Comparison of ENCODE assay signal across 24 cellular contexts in the genomic region with DNA sequence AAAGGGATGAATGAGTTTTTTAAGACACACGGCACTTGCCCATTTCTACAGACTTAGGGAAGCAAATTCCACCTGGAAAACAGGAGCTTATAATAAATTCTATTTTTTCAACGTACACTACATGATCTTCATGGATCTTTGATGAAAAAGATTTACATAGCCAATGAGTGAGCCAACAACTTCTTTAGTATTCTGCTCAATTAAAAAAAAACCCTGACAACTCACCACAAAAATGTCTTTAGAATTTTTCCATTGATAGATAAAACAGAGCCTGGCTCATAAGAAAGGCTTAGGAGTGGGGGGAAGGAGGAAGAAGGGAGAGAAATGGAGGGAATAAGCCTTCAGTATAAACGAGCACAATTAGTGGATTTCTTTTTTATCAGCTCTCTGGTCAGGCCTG.
DNase-seq lines count a peak whose midpoint lies in the region; ATAC-seq and TF ChIP-seq lines count a peak whose summit lies in the region.
"Had no signal": no experiment of that assay in that cellular context is flagged by ENCODE, and none has a peak within 500 bp of the region (broad histone marks: within the 10 kb centered on the region; RNA-seq: fewer than 3 reads in every experiment).

No MANE protein-coding gene starts in this region.

- H3K36me3 ChIP-seq in SJSA1, result peaks cover 24% of the 10 kb centered on the region
- H3K36me3 ChIP-seq in smooth muscle cell (ENCODE audit: low read depth), result no peaks in the 10 kb centered on the region
- H3K36me3 ChIP-seq: prostate gland had no signal

- H3K27me3 ChIP-seq in SJSA1 (replicated peaks) (no peaks in the 10 kb centered on the region), smooth muscle cell (ENCODE audit: low read depth) (no peaks in the 10 kb centered on the region)

- H4K20me1 ChIP-seq in smooth muscle cell (ENCODE audit: low read depth), result no peaks in the 10 kb centered on the region

- TF ChIP-seq CTCF in smooth muscle cell (IDR thresholded peaks at IDR 0.05; ENCODE audit: borderline replicate concordance, insufficient read depth, poor library complexity, severe bottlenecking) (no peak), progenitor cell of endocrine pancreas (IDR thresholded peaks at IDR 0.05; ENCODE audit: unreplicated experiment) (no peak)

- no peaks in the 10 kb centered on the region for H3K9me3 ChIP-seq in SJSA1 (replicated peaks)
- H3K9me3 ChIP-seq in smooth muscle cell (replicated peaks; ENCODE audit: low read depth), result no peaks in the 10 kb centered on the region
- H3K9me3 ChIP-seq: prostate gland had no signal

- H3K4me3 ChIP-seq in SJSA1, result no peak overlapping the region
- H3K4me3 ChIP-seq in smooth muscle cell, result no peak overlapping the region
- H3K4me3 ChIP-seq: prostate gland had no signal

- peaks cover 2% of the 10 kb centered on the region for H3K27me3 Mint-ChIP-seq in progenitor cell of endocrine pancreas

- peaks cover 5% of the 10 kb centered on the region for H3K4me1 Mint-ChIP-seq in progenitor cell of endocrine pancreas (ENCODE audit: low read depth)

- H3K4me3 Mint-ChIP-seq in progenitor cell of endocrine pancreas (ENCODE audit: low read depth), result no peak overlapping the region
- H3K4me3 Mint-ChIP-seq: activated CD8-positive, alpha-beta T cell treated with anti-CD3 and anti-CD28 coated beads, Interleukin-2, amount 10 ng/mL, durations not matched to agents 7 days and 5 days; CD14-positive monocyte; T-helper 1 cell treated with Interleukin-12 subunit alpha and Interleukin-12 subunit beta and Interleukin-4 antibody, amounts not matched to agents 30 μg/mL and 1 μg/mL, for 36 hours had no signal

- H3K9ac ChIP-seq in smooth muscle cell (ENCODE audit: low read depth), result no peak overlapping the region
- H3K9ac ChIP-seq: KMS-11 had no signal

- H3F3A ChIP-seq in smooth muscle cell (ENCODE audit: low read depth), result peaks cover 10% of the 10 kb centered on the region

- no peaks in the 10 kb centered on the region for H3K36me3 Mint-ChIP-seq in progenitor cell of endocrine pancreas (ENCODE audit: insufficient read depth)

- peaks cover 52% of the 10 kb centered on the region for H3K4me1 ChIP-seq in SJSA1 (replicated peaks)
- H3K4me1 ChIP-seq in smooth muscle cell (ENCODE audit: low read depth), result peaks cover 18% of the 10 kb centered on the region
- H3K4me1 ChIP-seq: prostate gland had no signal

- H3K4me2 ChIP-seq in smooth muscle cell, result peak overlapping the region; percentile 72
- H3K4me2 ChIP-seq: KMS-11 had no signal

- DNase-seq in GM03348 (ENCODE audit: low spot score) (peak; percentile 41), SJSA1 (ENCODE audit: low read depth in 1 of 2, low spot score in 2 of 2) (peak in 1 of 2 experiments; percentile 39), fibroblast of peridontal ligament (ENCODE audit: extremely low read depth) (peak; percentile 5), smooth muscle cell (lab: John Stamatoyannopoulos, UW; ENCODE audit: unreplicated experiment) (no peak), left colon (no peak), progenitor cell of endocrine pancreas (ENCODE audit: low spot score, unreplicated experiment) (no peak), COLO668 (lab: John Stamatoyannopoulos, UW; ENCODE audit: unreplicated experiment) (no peak)
- DNase-seq: activated CD4-positive, alpha-beta T cell treated with anti-CD3 and anti-CD28 coated beads for 1 hour; activated CD8-positive, alpha-beta T cell treated with anti-CD3 and anti-CD28 coated beads, Interleukin-2, amount 10 ng/mL, durations not matched to agents 7 days and 5 days; activated effector memory CD4-positive, alpha-beta T cell treated with anti-CD3 and anti-CD28 coated beads, Interleukin-2, amount 50 U/mL, for 16 hours; Calu3; DMS79 treated with DMSO at 0.1 percent for 48 hours; effector memory CD4-positive, alpha-beta T cell; erythroblast; left cardiac atrium; MM.1S; NCI-H1436 treated with DMSO at 0.1 percent for 48 hours; NCI-H2107; NCI-H446 treated with DMSO at 0.1 percent for 48 hours; stimulated activated CD8-positive, alpha-beta memory T cell treated with anti-CD3 and anti-CD28 coated beads, Interleukin-4, amount 100 ng/mL, for 48 hours had no signal

- ATAC-seq in left colon, result no peak
- ATAC-seq: activated CD8-positive, alpha-beta T cell treated with anti-CD3 and anti-CD28 coated beads, Interleukin-2, amount 10 ng/mL, durations not matched to agents 7 days and 5 days had no signal

- H3K27ac ChIP-seq in SJSA1 (peak overlapping the region; percentile 54), smooth muscle cell (ENCODE audit: low read depth) (peak overlapping the region; percentile 83)
- H3K27ac ChIP-seq: KMS-11, prostate gland had no signal

- intact Hi-C loops in left colon (cut with DNase I, micrococcal nuclease), result loop anchor here in 1 of 2 donors (10.0 kb wide), 1 partner anchor 198 kb away; no protein-coding TSS in a partner anchor

- H2AFZ ChIP-seq in smooth muscle cell (ENCODE audit: low read depth), result no peak overlapping the region

- WGBS in smooth muscle cell (ENCODE audit: low lambda C conversion rate), result 23% methylated on average over 3 of the region's 3 CpGs

- no peaks in the 10 kb centered on the region for H3K9me3 Mint-ChIP-seq in progenitor cell of endocrine pancreas (ENCODE audit: low read depth)
- H3K9me3 Mint-ChIP-seq: CD14-positive monocyte; T-helper 1 cell treated with Interleukin-12 subunit alpha and Interleukin-12 subunit beta and Interleukin-4 antibody, amounts not matched to agents 30 μg/mL and 1 μg/mL, for 36 hours had no signal

- no peaks in the 10 kb centered on the region for H3K79me2 ChIP-seq in smooth muscle cell (ENCODE audit: low read depth)

- H3K27ac Mint-ChIP-seq in progenitor cell of endocrine pancreas, result no peak overlapping the region
- H3K27ac Mint-ChIP-seq: activated CD8-positive, alpha-beta T cell treated with anti-CD3 and anti-CD28 coated beads, Interleukin-2, amount 10 ng/mL, durations not matched to agents 7 days and 5 days; T-helper 1 cell treated with Interleukin-12 subunit alpha and Interleukin-12 subunit beta and Interleukin-4 antibody, amounts not matched to agents 30 μg/mL and 1 μg/mL, for 36 hours had no signal

Comparison
In these comparisons a context has a peak if more than half of its experiments do, and no peak if none do; other contexts are left out.
1. DNase-seq: peak in GM03348 (single experiment) and fibroblast of peridontal ligament (single experiment); none in smooth muscle cell (single experiment), left colon (0 of 2), progenitor cell of endocrine pancreas (single experiment) and COLO668 (single experiment).